Comparison of ENCODE assay signal across 8 cellular contexts in genomic region chr2:73827660-73828388, GRCh38. TPM values are rescaled to one million over a fixed set of nuclear protein-coding genes. Genes with fewer than 3 reads are reported as not detected.
DNase-seq lines count a peak whose midpoint lies in the region; ATAC-seq and TF ChIP-seq lines count a peak whose summit lies in the region.

No MANE protein-coding gene starts in this region.

- H3K4me3 Mint-ChIP-seq in MCF 10A (ENCODE audit: unreplicated experiment) (peak overlapping the region; percentile 6), neural crest cell (peak overlapping the region; percentile 52)

- CTCF ChIA-PET in MCF 10A (lab: Yijun Ruan, JAX) = interaction anchor here (0.6 to 7.4 kb wide), 18 partner anchors 11 to 571 kb away, joined by 3 to 137 read pairs (median 4); partner anchors contain the start of gene BOLA3

- peaks cover 33% of the 10 kb centered on the region for H3K4me1 Mint-ChIP-seq in MCF 10A (ENCODE audit: insufficient read depth, unreplicated experiment)
- peaks cover 22% of the 10 kb centered on the region for H3K4me1 Mint-ChIP-seq in neural crest cell

- POLR2A ChIA-PET in MCF 10A (lab: Yijun Ruan, JAX) = interaction anchor here (0.5 to 1.7 kb wide), 34 partner anchors 10 to 612 kb away, joined by 3 to 21 read pairs (median 5); partner anchors contain the start of genes DGUOK, DUSP11, MOB1A and MTHFD2

- no peaks in the 10 kb centered on the region for H3K27me3 ChIP-seq in HL-60 (ENCODE audit: insufficient read depth, poor library complexity, severe bottlenecking)

- H3K27me3 Mint-ChIP-seq in MCF 10A (ENCODE audit: insufficient read depth, unreplicated experiment) (no peaks in the 10 kb centered on the region), neural crest cell (ENCODE audit: low read depth) (peaks cover 46% of the 10 kb centered on the region)

- H3K36me3 Mint-ChIP-seq in MCF 10A (ENCODE audit: insufficient read depth, unreplicated experiment) = peaks cover 15% of the 10 kb centered on the region
- peaks cover 4% of the 10 kb centered on the region for H3K36me3 Mint-ChIP-seq in neural crest cell (ENCODE audit: low read depth)

- H3K4me3 ChIP-seq in AG09309 (ENCODE audit: control insufficient read depth, low read depth, low read length) = peak overlapping the region; percentile 66
- H3K4me3 ChIP-seq in HL-60 (replicated peaks; ENCODE audit: insufficient read depth, low read length) = peak overlapping the region; percentile 74

- TF ChIP-seq CTCF in AG09309 (IDR thresholded peaks at IDR 0.05; ENCODE audit: control insufficient read depth, insufficient read depth, low read depth, low read length, missing control alignments) = no peak
- TF ChIP-seq CTCF in HL-60 (IDR thresholded peaks at IDR 0.05; ENCODE audit: insufficient read depth, low read length) = no peak
- TF ChIP-seq CTCF in MCF 10A (IDR thresholded peaks at IDR 0.05; ENCODE audit: unreplicated experiment) = no peak
- TF ChIP-seq CTCF in neural crest cell (conservative IDR thresholded peaks at IDR 0.05) = no peak

- H3K27ac Mint-ChIP-seq in MCF 10A (ENCODE audit: low read depth, unreplicated experiment) = peak overlapping the region; percentile 98
- no peak overlapping the region for H3K27ac Mint-ChIP-seq in neural crest cell (ENCODE audit: unreplicated experiment)

- no TSS peak for BruUV-seq in MCF 10A (replicated peaks; lab: Mats Ljungman, UMichigan)

- 0 out of 2 replicates have a peak overlapping the region, but pooled peaks have one; percentile 78 for H3K27ac ChIP-seq in HL-60 (replicated peaks)

- H3K9me3 Mint-ChIP-seq in MCF 10A (ENCODE audit: unreplicated experiment) = no peaks in the 10 kb centered on the region
- no peaks in the 10 kb centered on the region for H3K9me3 Mint-ChIP-seq in neural crest cell

- intact Hi-C loops in MCF 10A (cut with micrococcal nuclease) = loop anchor here (2.0 kb wide), 1 partner anchor 155 kb away; no protein-coding TSS in a partner anchor

- no peak for ATAC-seq in GM19395 (IDR thresholded peaks at IDR 0.05; ENCODE audit: unreplicated experiment)
- no peak for ATAC-seq in GM18868 (IDR thresholded peaks at IDR 0.05; ENCODE audit: unreplicated experiment)

- no peak for DNase-seq in AG09309 (ENCODE audit: low read depth)
- no peak for DNase-seq in HL-60 (ENCODE audit: low read depth in 1 of 2, low spot score in 1 of 2)
- DNase-seq in MCF 10A (ENCODE audit: unreplicated experiment) = no peak
- no peak for DNase-seq in neural crest cell (ENCODE audit: low read depth, low spot score)
- DNase-seq in NCI-H2029 treated with DMSO at 0.1 percent for 48 hours (lab: John Stamatoyannopoulos, UW) = no peak
- no peak for DNase-seq in NCI-H187 treated with DMSO at 0.1 percent for 48 hours (lab: John Stamatoyannopoulos, UW)

RNA-seq across cellular contexts. Expression of gene STAMBP, which starts 0.9 kb away (rescaled TPM):
- 64.9 and 66.3 TPM in 2 replicates for total RNA-seq in MCF 10A (2022)
- total RNA-seq in neural crest cell = 37.4 and 44.7 TPM in 2 replicates

RNA-seq across cellular contexts. Expression of gene C2orf78, which starts 43.8 kb away (rescaled TPM):
- total RNA-seq in MCF 10A (2022) = not detected in 2 replicates
- total RNA-seq in neural crest cell = not detected in 2 replicates

RNA-seq across cellular contexts. Expression of gene DUSP11, which starts 47.9 kb away (rescaled TPM):
- total RNA-seq in MCF 10A (2022) (45.0 and 46.3 TPM in 2 replicates), neural crest cell (17.7 and 18.2 TPM in 2 replicates)
